8 cellular contexts compared by ENCODE assay signal in genomic region chr1:3856923-3857790, GRCh38. TPM values are rescaled to one million over a fixed set of nuclear protein-coding genes. Genes with fewer than 3 reads are reported as not detected.
DNase-seq lines count a peak whose midpoint lies in the region; ATAC-seq and TF ChIP-seq lines count a peak whose summit lies in the region.

Gene CEP104, minus strand, starts transcription at chr1:3857211. Its CDS starts 4,804 bp downstream, at chr1:3852407.
Gene DFFB, plus strand, starts transcription at chr1:3857476. Its CDS starts 128 bp downstream, at chr1:3857604.

- ATAC-seq in GM19023 (IDR thresholded peaks at IDR 0.05; ENCODE audit: unreplicated experiment): peak; percentile 94
- ATAC-seq in HG03280 (IDR thresholded peaks at IDR 0.05; ENCODE audit: unreplicated experiment): peak; percentile 95

- peak within 1 kb of the TSS; percentile 95 for H3K4me3 Mint-ChIP-seq in chondrocyte (ENCODE audit: unreplicated experiment)

- no peaks in the 10 kb centered on the region for H3K27me3 Mint-ChIP-seq in chondrocyte (ENCODE audit: low read depth)

- H3K36me3 ChIP-seq in kidney epithelial cell (ENCODE audit: control insufficient read depth, insufficient read depth, low read length): no peaks in the 10 kb centered on the region

- DNase-seq in AG10803 (ENCODE audit: low read depth) (peak; percentile 66), NCI-H460 (ENCODE audit: extremely low read depth, low read depth) (peak; percentile 86), chondrocyte (ENCODE audit: low spot score) (peak; percentile 93), kidney epithelial cell (ENCODE audit: low read depth) (peak; percentile 95)
- DNase-seq in activated CD4-positive, alpha-beta T cell treated with anti-CD3 and anti-CD28 coated beads for 1 hour: peak; percentile 97
- peak; percentile 92 to 95 for DNase-seq in stimulated activated CD4-positive, alpha-beta T cell treated with anti-CD3 and anti-CD28 coated beads, Interleukin-15, amount 100 ng/mL, for 48 hours (ENCODE audit: low read depth in 2 of 2)

- H3K27ac Mint-ChIP-seq in chondrocyte (ENCODE audit: unreplicated experiment): peak within 1 kb of the TSS; percentile 54

- H3K4me3 ChIP-seq in AG10803 (ENCODE audit: low read length) (peak within 1 kb of the TSS; percentile 94), kidney epithelial cell (ENCODE audit: low read depth, low read length) (peak within 1 kb of the TSS; percentile 89)

- H3K27me3 ChIP-seq in kidney epithelial cell (ENCODE audit: control insufficient read depth, insufficient read depth, low read length): no peaks in the 10 kb centered on the region

- no peaks in the 10 kb centered on the region for H3K9me3 Mint-ChIP-seq in chondrocyte (ENCODE audit: low read depth)

- peaks cover 20% of the 10 kb centered on the region for H3K4me1 Mint-ChIP-seq in chondrocyte (ENCODE audit: low read depth)

- H3K36me3 Mint-ChIP-seq in chondrocyte (ENCODE audit: low read depth): no peaks in the 10 kb centered on the region

- no peak for TF ChIP-seq CTCF in AG10803 (conservative IDR thresholded peaks at IDR 0.05; ENCODE audit: low read length)
- TF ChIP-seq CTCF in chondrocyte (IDR thresholded peaks at IDR 0.05): peak; percentile 11
- peak; percentile 47 for TF ChIP-seq CTCF in kidney epithelial cell (IDR thresholded peaks at IDR 0.05; ENCODE audit: insufficient read depth, low read length, poor library complexity, severe bottlenecking)

RNA-seq across cellular contexts. Expression of gene CEP104, which starts in this region (rescaled TPM):
- 7.8 and 18.5 TPM in 2 replicates for total RNA-seq in NCI-H460 (2014; rRNA removed; shearing (Covaris generic))
- 8.2 and 19.9 TPM in 2 replicates for polyA plus RNA-seq in NCI-H460 (2014; cell fraction: nucleus; rRNA removed)
- total RNA-seq in chondrocyte (37.4 to 40.6 TPM (median 37.6 TPM) in 3 replicates), kidney epithelial cell (34.4 and 47.3 TPM in 2 replicates)

RNA-seq across cellular contexts. Expression of gene DFFB, which starts in this region (rescaled TPM):
- 5.8 and 7.9 TPM in 2 replicates for total RNA-seq in NCI-H460 (2014; rRNA removed; shearing (Covaris generic))
- polyA plus RNA-seq in NCI-H460 (2014; cell fraction: nucleus; rRNA removed): 14.0 and 17.7 TPM in 2 replicates
- total RNA-seq in chondrocyte (5.8 to 8.2 TPM (median 7.3 TPM) in 3 replicates), kidney epithelial cell (4.7 and 6.0 TPM in 2 replicates)

Comparison
In these comparisons a context has a peak if more than half of its experiments do, and no peak if none do; other contexts are left out.
1. Peak in every context shown above with its lines: DNase-seq, ATAC-seq and H3K4me3 ChIP-seq.